In the genomic region with DNA sequence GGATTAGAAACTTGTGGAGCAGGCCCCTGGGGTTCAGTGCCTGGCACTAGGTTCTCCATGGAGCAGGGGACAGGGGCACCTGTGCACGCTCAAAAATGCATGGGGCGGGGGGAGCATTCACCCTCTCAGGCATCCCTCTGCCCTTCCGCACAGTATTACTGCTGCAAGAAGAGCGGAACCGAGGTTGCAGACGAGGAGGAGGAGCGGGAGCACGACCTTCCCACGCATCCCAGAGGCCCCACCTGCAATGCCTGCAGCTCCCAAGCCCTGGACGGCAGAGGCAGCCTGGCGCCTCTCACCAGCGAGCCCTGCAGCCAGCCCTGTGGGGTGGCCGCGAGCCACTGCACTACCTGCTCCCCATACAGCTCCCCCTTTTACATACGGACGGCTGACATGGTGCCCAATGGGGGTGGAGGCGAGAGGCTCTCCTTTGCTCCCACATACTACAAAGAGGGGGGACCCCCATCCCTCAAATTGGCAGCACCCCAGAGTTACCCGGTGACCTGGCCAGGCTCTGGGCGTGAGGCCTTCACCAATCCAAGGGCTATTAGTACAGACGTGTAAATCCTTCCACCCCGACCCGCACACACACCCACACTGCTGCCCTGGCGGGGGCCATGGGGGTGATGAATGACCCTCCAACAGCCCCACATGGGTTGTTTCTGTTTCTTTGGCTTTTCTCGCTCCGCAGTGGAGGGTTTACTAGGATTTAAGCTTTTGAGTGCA, we compare ENCODE assay signal across 12 cellular contexts.
DNase-seq lines count a peak whose midpoint lies in the region; ATAC-seq and TF ChIP-seq lines count a peak whose summit lies in the region.
"Had no signal": no experiment of that assay in that cellular context is flagged by ENCODE, and none has a peak within 500 bp of the region (broad histone marks: within the 10 kb centered on the region; RNA-seq: fewer than 3 reads in every experiment).

No MANE protein-coding gene starts in this region.

- DNase-seq in central memory CD8-positive, alpha-beta T cell (ENCODE audit: low spot score in 2 of 2) = no peak
- no peak for DNase-seq in mucosa of descending colon
- no peak for DNase-seq in nucleus accumbens (lab: John Stamatoyannopoulos, UW)
- no peak for DNase-seq in RKO (ENCODE audit: low spot score)
- no peak for DNase-seq in CD1c-positive myeloid dendritic cell (ENCODE audit: extremely low spot score)
- DNase-seq: activated CD4-positive, alpha-beta memory T cell treated with anti-CD3 and anti-CD28 coated beads for 36 hours; stimulated activated CD4-positive, alpha-beta T cell treated with anti-CD3 and anti-CD28 coated beads, Interleukin-12 subunit alpha, Interleukin-12 subunit beta, amount 100 ng/mL, for 4 hours had no signal

- POLR2A ChIA-PET in HEK293 (lab: Yijun Ruan, JAX) = interaction anchor here (0.8 kb wide), 1 partner anchor 10 kb away, joined by 3 read pairs; no protein-coding TSS in a partner anchor

- peaks cover 28% of the 10 kb centered on the region for H3K27me3 Mint-ChIP-seq in central memory CD8-positive, alpha-beta T cell
- H3K27me3 Mint-ChIP-seq: activated CD4-positive, alpha-beta memory T cell treated with anti-CD3 and anti-CD28 coated beads for 36 hours had no signal

- peak overlapping the region; percentile 92; the same call in 1 of the 2 replicates for H3K4me2 ChIP-seq in BLaER1
- peak overlapping the region; percentile 69 for H3K4me2 ChIP-seq in neural cell (ENCODE audit: low read length)

- TF ChIP-seq CTCF in HEK293 (tag by site-specific recombination; IDR thresholded peaks at IDR 0.05) = no peak
- TF ChIP-seq CTCF in neural cell (IDR thresholded peaks at IDR 0.05; ENCODE audit: poor library complexity, severe bottlenecking) = no peak
- no peak for TF ChIP-seq CTCF in mucosa of descending colon (IDR thresholded peaks at IDR 0.05)

- ATAC-seq in central memory CD8-positive, alpha-beta T cell (replicated peaks; ENCODE audit: extremely low read depth, poor library complexity, severe bottlenecking) = no peak
- no peak for ATAC-seq in mucosa of descending colon

- H4K20me1 ChIP-seq in BLaER1 (no peaks in the 10 kb centered on the region; the same call in 1 of the 2 replicates), neural cell (ENCODE audit: insufficient read depth) (no peaks in the 10 kb centered on the region)

- H3K27ac ChIP-seq in BLaER1 (no peak overlapping the region), HEK293 (ENCODE audit: extremely low read depth, low read depth, low read length) (no peak overlapping the region), neural cell (ENCODE audit: low read length) (peak overlapping the region; percentile 96)

- H3K27ac Mint-ChIP-seq in central memory CD8-positive, alpha-beta T cell (ENCODE audit: low read depth) = no peak overlapping the region

- no peak for TF ChIP-seq RAD21 in neural cell (conservative IDR thresholded peaks at IDR 0.05)

- H3K36me3 ChIP-seq in BLaER1 (no peaks in the 10 kb centered on the region), HEK293 (ENCODE audit: control insufficient read depth in 2 of 2, insufficient read depth in 1 of 2, low read length in 2 of 2) (no peaks in the 10 kb centered on the region), neural cell (ENCODE audit: insufficient read depth, low read length) (no peaks in the 10 kb centered on the region), mucosa of descending colon (ENCODE audit: low read depth) (no peaks in the 10 kb centered on the region)

- H3K9me3 Mint-ChIP-seq in central memory CD8-positive, alpha-beta T cell = no peaks in the 10 kb centered on the region
- H3K9me3 Mint-ChIP-seq: activated CD4-positive, alpha-beta memory T cell treated with anti-CD3 and anti-CD28 coated beads for 36 hours had no signal

- no peaks in the 10 kb centered on the region for H3K79me2 ChIP-seq in neural cell (replicated peaks; ENCODE audit: insufficient read depth, low read length)

- H3K4me1 ChIP-seq in BLaER1 = peaks cover 15% of the 10 kb centered on the region
- H3K4me1 ChIP-seq in HEK293 (ENCODE audit: control insufficient read depth, insufficient read depth, low read length) = no peaks in the 10 kb centered on the region; the same call in 1 of the 2 replicates
- H3K4me1 ChIP-seq in mucosa of descending colon (ENCODE audit: low read depth) = peaks cover 13% of the 10 kb centered on the region

- no peak overlapping the region for H3K9ac ChIP-seq in BLaER1
- H3K9ac ChIP-seq in neural cell (ENCODE audit: low read length) = peak overlapping the region; percentile 64

- no peaks in the 10 kb centered on the region for H3K27me3 ChIP-seq in BLaER1
- no peaks in the 10 kb centered on the region for H3K27me3 ChIP-seq in neural cell (ENCODE audit: insufficient read depth, low read depth, low read length)
- H3K27me3 ChIP-seq: body of pancreas, dorsolateral prefrontal cortex had no signal

- peaks cover 8% of the 10 kb centered on the region for H3K36me3 Mint-ChIP-seq in central memory CD8-positive, alpha-beta T cell (ENCODE audit: insufficient read depth)
- H3K36me3 Mint-ChIP-seq: activated CD4-positive, alpha-beta memory T cell treated with anti-CD3 and anti-CD28 coated beads for 36 hours had no signal

- H2AFZ ChIP-seq in neural cell (ENCODE audit: low read depth, low read length) = peak overlapping the region; percentile 15

- TF ChIP-seq EP300 in neural cell (conservative IDR thresholded peaks at IDR 0.05; ENCODE audit: poor library complexity, severe bottlenecking) = no peak

- peaks cover 8% of the 10 kb centered on the region for H3F3A ChIP-seq in neural cell (ENCODE audit: insufficient read depth, low read length, poor library complexity, severe bottlenecking)

- H3K9me3 ChIP-seq in BLaER1 = no peaks in the 10 kb centered on the region
- H3K9me3 ChIP-seq in HEK293 (ENCODE audit: control insufficient read depth, insufficient read depth, low read depth, low read length) = no peaks in the 10 kb centered on the region
- H3K9me3 ChIP-seq in neural cell (ENCODE audit: low read length) = no peaks in the 10 kb centered on the region
- no peaks in the 10 kb centered on the region for H3K9me3 ChIP-seq in mucosa of descending colon
- H3K9me3 ChIP-seq: body of pancreas had no signal

- H3K4me3 Mint-ChIP-seq in central memory CD8-positive, alpha-beta T cell = peak overlapping the region; percentile 99

- intact Hi-C loops in mucosa of descending colon (cut with DNase I, micrococcal nuclease) = loop anchor here (5.0 kb wide), 1 partner anchor 106 kb away; no protein-coding TSS in a partner anchor

- CTCF ChIA-PET in HEK293 (lab: Yijun Ruan, JAX) = interaction anchor here (0.6 to 8.2 kb wide), 51 partner anchors 9 to 996 kb away, joined by 3 to 345 read pairs (median 6); a partner anchor contains a TSS

- H3K4me1 Mint-ChIP-seq in central memory CD8-positive, alpha-beta T cell = peaks cover 16% of the 10 kb centered on the region

- H3K9me2 ChIP-seq in neural cell (ENCODE audit: insufficient read depth, low read length) = no peaks in the 10 kb centered on the region

- no peak overlapping the region for H3K4me3 ChIP-seq in BLaER1
- H3K4me3 ChIP-seq in HEK293 (ENCODE audit: low read depth, low read length) = no peak overlapping the region
- H3K4me3 ChIP-seq in neural cell (ENCODE audit: low read length) = peak overlapping the region; percentile 72
- no peak overlapping the region for H3K4me3 ChIP-seq in mucosa of descending colon
- H3K4me3 ChIP-seq: body of pancreas had no signal

TF ChIP-seq in HEK293, 187 proteins besides CTCF, POLR2A, EP300 and RAD21:
- TF ChIP-seq GLIS2 (tag by site-specific recombination; IDR thresholded peaks at IDR 0.05) (0 out of 2 replicates have a peak, but pooled peaks have one; percentile 25), ZNF10 (tag by site-specific recombination; IDR thresholded peaks at IDR 0.05) (no peak), ZNF23 (tag by site-specific recombination; IDR thresholded peaks at IDR 0.05; ENCODE audit: borderline replicate concordance) (no peak)

TF ChIP-seq in neural cell, 6 proteins besides CTCF, POLR2A, EP300 and RAD21:
- TF ChIP-seq MXI1 (conservative IDR thresholded peaks at IDR 0.05; ENCODE audit: poor library complexity, severe bottlenecking) (no peak), EZH2 (IDR thresholded peaks at IDR 0.05; ENCODE audit: borderline replicate concordance, insufficient read depth, low read length, poor library complexity, severe bottlenecking) (no peak), TAF1 (IDR thresholded peaks at IDR 0.05; ENCODE audit: low read depth) (no peak), SMC3 (conservative IDR thresholded peaks at IDR 0.05; ENCODE audit: poor library complexity) (no peak), POLR2AphosphoS5 (IDR thresholded peaks at IDR 0.05) (no peak)
- TF ChIP-seq, protein P1, sequence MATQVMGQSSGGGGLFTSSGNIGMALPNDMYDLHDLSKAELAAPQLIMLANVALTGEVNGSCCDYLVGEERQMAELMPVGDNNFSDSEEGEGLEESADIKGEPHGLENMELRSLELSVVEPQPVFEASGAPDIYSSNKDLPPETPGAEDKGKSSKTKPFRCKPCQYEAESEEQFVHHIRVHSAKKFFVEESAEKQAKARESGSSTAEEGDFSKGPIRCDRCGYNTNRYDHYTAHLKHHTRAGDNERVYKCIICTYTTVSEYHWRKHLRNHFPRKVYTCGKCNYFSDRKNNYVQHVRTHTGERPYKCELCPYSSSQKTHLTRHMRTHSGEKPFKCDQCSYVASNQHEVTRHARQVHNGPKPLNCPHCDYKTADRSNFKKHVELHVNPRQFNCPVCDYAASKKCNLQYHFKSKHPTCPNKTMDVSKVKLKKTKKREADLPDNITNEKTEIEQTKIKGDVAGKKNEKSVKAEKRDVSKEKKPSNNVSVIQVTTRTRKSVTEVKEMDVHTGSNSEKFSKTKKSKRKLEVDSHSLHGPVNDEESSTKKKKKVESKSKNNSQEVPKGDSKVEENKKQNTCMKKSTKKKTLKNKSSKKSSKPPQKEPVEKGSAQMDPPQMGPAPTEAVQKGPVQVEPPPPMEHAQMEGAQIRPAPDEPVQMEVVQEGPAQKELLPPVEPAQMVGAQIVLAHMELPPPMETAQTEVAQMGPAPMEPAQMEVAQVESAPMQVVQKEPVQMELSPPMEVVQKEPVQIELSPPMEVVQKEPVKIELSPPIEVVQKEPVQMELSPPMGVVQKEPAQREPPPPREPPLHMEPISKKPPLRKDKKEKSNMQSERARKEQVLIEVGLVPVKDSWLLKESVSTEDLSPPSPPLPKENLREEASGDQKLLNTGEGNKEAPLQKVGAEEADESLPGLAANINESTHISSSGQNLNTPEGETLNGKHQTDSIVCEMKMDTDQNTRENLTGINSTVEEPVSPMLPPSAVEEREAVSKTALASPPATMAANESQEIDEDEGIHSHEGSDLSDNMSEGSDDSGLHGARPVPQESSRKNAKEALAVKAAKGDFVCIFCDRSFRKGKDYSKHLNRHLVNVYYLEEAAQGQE (IDR thresholded peaks at IDR 0.05; ENCODE audit: borderline replicate concordance) = no peak
